In the genomic region with DNA sequence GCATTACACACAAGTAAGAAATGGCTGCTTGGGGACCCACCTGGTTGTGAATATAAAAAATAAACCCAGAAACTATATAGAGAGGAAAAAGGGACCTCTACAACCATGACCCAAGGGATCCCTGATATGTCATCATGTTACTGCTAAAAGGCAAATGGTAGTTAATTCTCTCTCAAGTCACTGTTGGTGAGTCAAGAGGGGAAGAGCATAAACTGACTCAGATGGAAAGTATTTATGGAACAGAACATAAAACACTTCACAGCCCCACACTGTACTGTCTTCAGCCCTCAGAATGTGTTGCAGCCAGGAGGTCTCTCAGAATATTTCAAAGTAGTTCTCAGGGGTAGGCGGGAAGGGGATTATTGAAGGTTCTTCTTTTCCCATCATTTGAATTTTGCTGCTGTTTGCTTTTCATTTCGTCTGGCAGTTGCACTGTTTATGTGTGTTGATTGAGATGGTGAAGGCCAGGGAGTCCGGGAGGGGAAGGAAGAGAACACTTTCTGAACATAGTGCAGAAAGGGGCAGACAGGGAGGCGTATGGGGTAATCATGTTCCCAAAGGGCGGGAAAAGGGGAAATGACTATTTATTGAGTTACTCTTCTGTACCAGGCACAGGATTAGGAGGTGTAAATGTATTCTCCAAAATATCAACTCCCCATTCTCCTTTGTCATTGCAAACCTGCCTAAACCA, we compare ENCODE assay signal across 11 cellular contexts.
A peak's percentile ranks its signal among the peaks of the same experiment; 100 is the strongest.
DNase-seq lines count a peak whose midpoint lies in the region; ATAC-seq, FAIRE-seq and TF ChIP-seq lines count a peak whose summit lies in the region.
"Had no signal": no experiment of that assay in that cellular context is flagged by ENCODE, and none has a peak within 500 bp of the region (broad histone marks: within the 10 kb centered on the region; RNA-seq: fewer than 3 reads in every experiment).

No MANE protein-coding gene starts in this region.

- peak overlapping the region; percentile 89 for H2BK120ac ChIP-seq in IMR-90 (ENCODE audit: low read depth, low read length)

- no peaks in the 10 kb centered on the region for H3K27me3 ChIP-seq in IMR-90 (ENCODE audit: control insufficient read depth, insufficient read depth, low read length)
- no peaks in the 10 kb centered on the region for H3K27me3 ChIP-seq in pancreas
- no peaks in the 10 kb centered on the region for H3K27me3 ChIP-seq in PC-9 (ENCODE audit: insufficient read depth, low read depth)
- H3K27me3 ChIP-seq: colonic mucosa had no signal

- peaks cover 12% of the 10 kb centered on the region for H3K36me3 ChIP-seq in IMR-90 (ENCODE audit: control insufficient read depth, insufficient read depth, low read length)
- H3K36me3 ChIP-seq in pancreas: no peaks in the 10 kb centered on the region
- H3K36me3 ChIP-seq in PC-9 (ENCODE audit: low read depth): no peaks in the 10 kb centered on the region
- H3K36me3 ChIP-seq: colonic mucosa had no signal

- peak overlapping the region; percentile 70 for H3K27ac ChIP-seq in IMR-90 (ENCODE audit: insufficient read depth, low read length)
- no peak overlapping the region for H3K27ac ChIP-seq in pancreas
- no peak overlapping the region for H3K27ac ChIP-seq in PC-9
- H3K27ac ChIP-seq: colonic mucosa had no signal

- peak overlapping the region; percentile 84 for H2BK5ac ChIP-seq in IMR-90 (ENCODE audit: low read depth, low read length, poor library complexity, severe bottlenecking)

- no peak for TF ChIP-seq RAD21 in IMR-90 (IDR thresholded peaks at IDR 0.05; ENCODE audit: low read length)

- FAIRE-seq in pancreas (lab: Jason Lieb, UNC): peak; percentile 41

- ATAC-seq in IMR-90 (ENCODE audit: low read depth) (peak; percentile 93), pancreas (peak in 2 of 4 donors; percentile 49 to 56)

- dilution Hi-C loops in IMR-90 (cut with HindIII; ENCODE audit: low sequenced_read_pairs, unreplicated experiment): no loop called here

- peaks cover 0 to 4% of the 10 kb centered on the region in 2 experiments; a peak in 1 of 4 replicates for H3K79me1 ChIP-seq in IMR-90 (ENCODE audit: low read depth in 1 of 2, low read length in 2 of 2)

- peak overlapping the region; percentile 63; the same call in 2 of the 3 replicates for H2BK15ac ChIP-seq in IMR-90 (ENCODE audit: low read depth, low read length)

- H3K56ac ChIP-seq in IMR-90 (ENCODE audit: extremely low read depth, insufficient read depth, low read length): peak overlapping the region; percentile 57

- H4K5ac ChIP-seq in IMR-90 (ENCODE audit: low read depth, low read length): peak overlapping the region; percentile 85

- peak overlapping the region; percentile 61 for H3K14ac ChIP-seq in IMR-90 (replicated peaks; ENCODE audit: low read depth, low read length)

- H3K79me2 ChIP-seq in PC-9 (ENCODE audit: low read depth): no peaks in the 10 kb centered on the region

- H3K9me3 ChIP-seq in IMR-90 (ENCODE audit: control insufficient read depth, insufficient read depth, low read length): no peaks in the 10 kb centered on the region; the same call in 1 of the 2 replicates
- no peaks in the 10 kb centered on the region for H3K9me3 ChIP-seq in pancreas
- H3K9me3 ChIP-seq in PC-9 (ENCODE audit: insufficient read depth, low read depth): no peaks in the 10 kb centered on the region
- H3K9me3 ChIP-seq: colonic mucosa had no signal

- H3K23ac ChIP-seq in IMR-90 (ENCODE audit: low read depth, low read length): peak overlapping the region; percentile 55; the same call in 1 of the 2 replicates

- no peak for TF ChIP-seq POLR2A in IMR-90 (IDR thresholded peaks at IDR 0.05; ENCODE audit: low read depth, low read length)

- H3K4me3 ChIP-seq in IMR-90 (ENCODE audit: insufficient read depth, low read depth, low read length) (no peak overlapping the region), pancreas (no peak overlapping the region), PC-9 (no peak overlapping the region)
- H3K4me3 ChIP-seq: colonic mucosa had no signal

- intact Hi-C loops in IMR-90 (cut with micrococcal nuclease) (no loop called here), pancreas (cut with DNase I) (no loop called here), PC-9 (cut with micrococcal nuclease; ENCODE audit: unreplicated experiment) (no loop called here)

- peak overlapping the region; percentile 69 for H3K18ac ChIP-seq in IMR-90 (ENCODE audit: low read depth, low read length)

- peaks cover 17% of the 10 kb centered on the region for H3K4me1 ChIP-seq in IMR-90 (ENCODE audit: control insufficient read depth, insufficient read depth, low read length)
- H3K4me1 ChIP-seq in pancreas: no peaks in the 10 kb centered on the region
- H3K4me1 ChIP-seq in PC-9 (replicated peaks; ENCODE audit: insufficient read depth): no peaks in the 10 kb centered on the region
- H3K4me1 ChIP-seq: colonic mucosa had no signal

- BruUV-seq in IMR-90 (replicated peaks; lab: Mats Ljungman, UMichigan) (no TSS peak), PC-9 (replicated peaks; lab: Mats Ljungman, UMichigan) (no TSS peak)

- H4K8ac ChIP-seq in IMR-90 (ENCODE audit: low read depth in 2 of 2, low read length in 2 of 2): peak overlapping the region; percentile 48 to 65

- peak overlapping the region; percentile 89 for H2BK20ac ChIP-seq in IMR-90 (ENCODE audit: low read depth, low read length)

- H4K20me1 ChIP-seq in IMR-90 (ENCODE audit: insufficient read depth, low read length): no peaks in the 10 kb centered on the region
- no peaks in the 10 kb centered on the region for H4K20me1 ChIP-seq in PC-9 (ENCODE audit: insufficient read depth)

- no peaks in the 10 kb centered on the region for H3K9me2 ChIP-seq in PC-9 (ENCODE audit: insufficient read depth)

- H2AK9ac ChIP-seq in IMR-90 (replicated peaks; ENCODE audit: low read depth, low read length, poor library complexity): no peak overlapping the region

- POLR2A ChIA-PET in IMR-90 (lab: Charles Lee; ENCODE audit: unreplicated experiment): no interaction called here
- POLR2A ChIA-PET in PC-9 (lab: Charles Lee; ENCODE audit: unreplicated experiment): no interaction called here

- CTCF ChIA-PET in IMR-90 (lab: Yijun Ruan, JAX): no interaction called here
- CTCF ChIA-PET in PC-9 (lab: Charles Lee): no interaction called here

- H3K9ac ChIP-seq in IMR-90 (ENCODE audit: low read depth, low read length): 0 out of 2 replicates have a peak overlapping the region, but pooled peaks have one; percentile 3

- DNase-seq in GM03348 (ENCODE audit: low spot score) (peak; percentile 77), IMR-90 (peak; percentile 87), dermis microvascular lymphatic vessel endothelial cell (ENCODE audit: low read depth in 2 of 2) (peak; percentile 57 to 87), pancreas (no peak), activated gamma-delta T cell (lab: John Stamatoyannopoulos, UW) (no peak), iPS-NIHi11 (ENCODE audit: low spot score) (no peak), PC-9 (no peak), HuH-7.5 (ENCODE audit: low spot score) (no peak)
- DNase-seq: activated B cell treated with CpG ODN at 0.5 μM for 24 hours, colonic mucosa, NCI-H2081 had no signal

- H3K9me1 ChIP-seq in IMR-90 (ENCODE audit: insufficient read depth, low read length): peaks cover 8% of the 10 kb centered on the region; the same call in 1 of the 2 replicates

- H3K4ac ChIP-seq in IMR-90 (ENCODE audit: low read depth, low read length): peak overlapping the region; percentile 76

- WGBS in IMR-90 (ENCODE audit: extremely low coverage in 2 of 2, insufficient read length in 1 of 2), 2 experiments: no CpG with 5 or more reads among the region's 5 CpGs
- 62 to 69% methylated on average over 5 of the region's 5 CpGs for WGBS in pancreas, 2 donors

- peak overlapping the region; percentile 40; the same call in 1 of the 2 replicates for H2AK5ac ChIP-seq in IMR-90 (ENCODE audit: low read depth, low read length)

- TF ChIP-seq CTCF in IMR-90 (conservative IDR thresholded peaks at IDR 0.05; ENCODE audit: low read depth, low read length) (no peak), pancreas (IDR thresholded peaks at IDR 0.05) (no peak), PC-9 (conservative IDR thresholded peaks at IDR 0.05) (no peak)

- H3K4me2 ChIP-seq in IMR-90 (ENCODE audit: low read depth, low read length) (peak overlapping the region; percentile 56; the same call in 1 of the 2 replicates), PC-9 (no peak overlapping the region)

- H2AFZ ChIP-seq in IMR-90 (replicated peaks; ENCODE audit: low read length, poor library complexity) (no peak overlapping the region), PC-9 (no peak overlapping the region)

- in situ Hi-C loops in IMR-90 (cut with MboI; ENCODE audit: low sequenced_read_pairs): no loop called here

- peak overlapping the region; percentile 81 for H4K91ac ChIP-seq in IMR-90 (ENCODE audit: insufficient read depth, low read depth, low read length)

- no peaks in the 10 kb centered on the region for H3F3A ChIP-seq in PC-9 (ENCODE audit: insufficient read depth, low read depth)

TF ChIP-seq in IMR-90, 13 proteins besides CTCF, POLR2A, EP300 and RAD21 (continues in another document):
- TF ChIP-seq RFX5 (IDR thresholded peaks at IDR 0.05; ENCODE audit: low read depth, low read length) (no peak), MAFK (IDR thresholded peaks at IDR 0.05; ENCODE audit: low read depth, low read length) (no peak), RCOR1 (IDR thresholded peaks at IDR 0.05; ENCODE audit: insufficient replicate concordance, low read length) (no peak), FOS (IDR thresholded peaks at IDR 0.05; ENCODE audit: low read depth, low read length) (peak; percentile 70; the same call in 1 of the 2 replicates), BHLHE40 (IDR thresholded peaks at IDR 0.05; ENCODE audit: low read depth, low read length) (no peak), MXI1 (IDR thresholded peaks at IDR 0.05; ENCODE audit: borderline replicate concordance, low read depth, low read length) (no peak), NFE2L2 (IDR thresholded peaks at IDR 0.05; ENCODE audit: low read depth, low read length) (no peak), CEBPB (IDR thresholded peaks at IDR 0.05; ENCODE audit: low read depth, low read length) (peak; percentile 79), MAZ (IDR thresholded peaks at IDR 0.05; ENCODE audit: borderline replicate concordance, low read depth, low read length) (no peak)
- TF ChIP-seq, protein P1, sequence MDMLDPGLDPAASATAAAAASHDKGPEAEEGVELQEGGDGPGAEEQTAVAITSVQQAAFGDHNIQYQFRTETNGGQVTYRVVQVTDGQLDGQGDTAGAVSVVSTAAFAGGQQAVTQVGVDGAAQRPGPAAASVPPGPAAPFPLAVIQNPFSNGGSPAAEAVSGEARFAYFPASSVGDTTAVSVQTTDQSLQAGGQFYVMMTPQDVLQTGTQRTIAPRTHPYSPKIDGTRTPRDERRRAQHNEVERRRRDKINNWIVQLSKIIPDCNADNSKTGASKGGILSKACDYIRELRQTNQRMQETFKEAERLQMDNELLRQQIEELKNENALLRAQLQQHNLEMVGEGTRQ (IDR thresholded peaks at IDR 0.05; ENCODE audit: low read depth, low read length): no peak

Comparison
In these comparisons a context has a peak if more than half of its experiments do, and no peak if none do; other contexts are left out.
1. DNase-seq: peak in GM03348 (single experiment), IMR-90 (single experiment) and dermis microvascular lymphatic vessel endothelial cell (2 of 2); none in pancreas (0 of 6), activated gamma-delta T cell (single experiment), iPS-NIHi11 (single experiment), PC-9 (0 of 2) and HuH-7.5 (single experiment).